ENCODE assay signal across 8 cellular contexts in genomic region chrX:7926914-7927258, GRCh38. TPM values are rescaled to one million over a fixed set of nuclear protein-coding genes. Genes with fewer than 3 reads are reported as not detected.
A peak's percentile ranks its signal among the peaks of the same experiment; 100 is the strongest.
DNase-seq lines count a peak whose midpoint lies in the region; ATAC-seq and TF ChIP-seq lines count a peak whose summit lies in the region.

No MANE protein-coding gene starts in this region.

- H3K36me3 Mint-ChIP-seq in activated naive CD8-positive, alpha-beta T cell treated with anti-CD3 and anti-CD28 coated beads, Interleukin-2, amount 50 U/mL, for 24 hours (ENCODE audit: low read depth): peaks cover 4% of the 10 kb centered on the region

- DNase-seq in A673 (ENCODE audit: low spot score) (no peak), HCT116 (ENCODE audit: low read depth, low spot score) (no peak), left lung (no peak), transverse colon (no peak), AG08395 (ENCODE audit: low spot score) (no peak), NCI-H1048 (lab: John Stamatoyannopoulos, UW) (no peak), DMS 273 treated with DMSO at 0.1 percent for 48 hours (lab: John Stamatoyannopoulos, UW) (no peak)
- no peak for DNase-seq in activated naive CD8-positive, alpha-beta T cell treated with anti-CD3 and anti-CD28 coated beads, Interleukin-2, amount 50 U/mL, for 24 hours

- H3K79me2 ChIP-seq in HCT116 (ENCODE audit: insufficient read depth, low read length): no peaks in the 10 kb centered on the region

- TF ChIP-seq RAD21 in HCT116 (IDR thresholded peaks at IDR 0.05; ENCODE audit: low read depth): no peak

- ATAC-seq in HCT116 (no peak), left lung (peak; percentile 78)
- ATAC-seq in activated naive CD8-positive, alpha-beta T cell treated with anti-CD3 and anti-CD28 coated beads, Interleukin-2, amount 50 U/mL, for 24 hours: no peak

- H3K4me3 Mint-ChIP-seq in activated naive CD8-positive, alpha-beta T cell treated with anti-CD3 and anti-CD28 coated beads, Interleukin-2, amount 50 U/mL, for 24 hours: peak overlapping the region; percentile 89

- no peak overlapping the region for H2AFZ ChIP-seq in HCT116 (ENCODE audit: low read depth, low read length, poor library complexity, severe bottlenecking)

- H3K4me1 ChIP-seq in A673 (ENCODE audit: insufficient read depth, low read length, poor library complexity, severe bottlenecking): peaks cover 3% of the 10 kb centered on the region
- peaks cover 0 to 7% of the 10 kb centered on the region in 2 experiments; a peak in 1 of 4 replicates for H3K4me1 ChIP-seq in HCT116 (ENCODE audit: control insufficient read depth in 1 of 2, insufficient read depth in 2 of 2, low read length in 2 of 2)
- no peaks in the 10 kb centered on the region for H3K4me1 ChIP-seq in left lung
- peaks cover 0 to 7% (median 2%) of the 10 kb centered on the region in 4 donors for H3K4me1 ChIP-seq in transverse colon

- H3K9me3 ChIP-seq in A673 (ENCODE audit: low read depth, low read length, poor library complexity, severe bottlenecking) (no peaks in the 10 kb centered on the region), HCT116 (ENCODE audit: control insufficient read depth in 1 of 2, insufficient read depth in 1 of 2, low read depth in 1 of 2, low read length in 2 of 2) (no peaks in the 10 kb centered on the region), left lung (no peaks in the 10 kb centered on the region), transverse colon (no peaks in the 10 kb centered on the region)

- H3K9ac ChIP-seq in HCT116 (ENCODE audit: low read length): peak overlapping the region; percentile 67

- intact Hi-C loops in A673 (cut with micrococcal nuclease; ENCODE audit: unreplicated experiment) (loop anchor here (5.0 to 10.0 kb wide), 3 partner anchors 212 to 1902 kb away; no protein-coding TSS in a partner anchor), HCT116 (cut with micrococcal nuclease) (loop anchor here (2.0 kb wide), 1 partner anchor 794 kb away; no protein-coding TSS in a partner anchor), left lung (cut with DNase I) (no loop called here), transverse colon (cut with DNase I; ENCODE audit: low total_unique reads) (no loop called here)

- no peaks in the 10 kb centered on the region for H3K36me3 ChIP-seq in A673 (ENCODE audit: insufficient read depth, low read length, poor library complexity, severe bottlenecking)
- no peaks in the 10 kb centered on the region for H3K36me3 ChIP-seq in HCT116 (ENCODE audit: control insufficient read depth in 1 of 2, insufficient read depth in 2 of 2, low read length in 2 of 2)
- H3K36me3 ChIP-seq in left lung: no peaks in the 10 kb centered on the region
- H3K36me3 ChIP-seq in transverse colon: no peaks in the 10 kb centered on the region

- no peaks in the 10 kb centered on the region for H3K9me3 Mint-ChIP-seq in activated naive CD8-positive, alpha-beta T cell treated with anti-CD3 and anti-CD28 coated beads, Interleukin-2, amount 50 U/mL, for 24 hours

- TF ChIP-seq POLR2A in HCT116 (IDR thresholded peaks at IDR 0.05; ENCODE audit: borderline replicate concordance, extremely low read depth, insufficient read depth, insufficient read length): no peak
- no peak for TF ChIP-seq POLR2A in transverse colon (IDR thresholded peaks at IDR 0.05)

- H3K4me2 ChIP-seq in HCT116 (ENCODE audit: low read length): peak overlapping the region; percentile 82

- peaks cover 17% of the 10 kb centered on the region for H3K4me1 Mint-ChIP-seq in activated naive CD8-positive, alpha-beta T cell treated with anti-CD3 and anti-CD28 coated beads, Interleukin-2, amount 50 U/mL, for 24 hours

- no peaks in the 10 kb centered on the region for H4K20me1 ChIP-seq in HCT116 (ENCODE audit: insufficient read depth)

- peak overlapping the region; percentile 52 for H3K4me3 ChIP-seq in A673 (ENCODE audit: low read depth, low read length, poor library complexity, severe bottlenecking)
- H3K4me3 ChIP-seq in HCT116 (replicated peaks in 1 of 2; ENCODE audit: low read depth in 1 of 2, low read length in 2 of 2): peak overlapping the region; percentile 64 to 68
- peak overlapping the region; percentile 47 to 57 for H3K4me3 ChIP-seq in left lung
- H3K4me3 ChIP-seq in transverse colon: peak overlapping the region; percentile 36 to 59 (median 44)

- CTCF ChIA-PET in A673 (lab: Charles Lee): no interaction called here
- CTCF ChIA-PET in HCT116 (lab: Charles Lee): no interaction called here

- no peak for TF ChIP-seq CTCF in A673 (conservative IDR thresholded peaks at IDR 0.05; ENCODE audit: low read depth, low read length)
- no peak for TF ChIP-seq CTCF in HCT116 (IDR thresholded peaks at IDR 0.05 in 2 of 3, conservative IDR thresholded peaks at IDR 0.05 in 1 of 3; ENCODE audit: borderline replicate concordance in 1 of 3, insufficient read depth in 1 of 3, low read depth in 2 of 3, low read length in 2 of 3)
- no peak for TF ChIP-seq CTCF in left lung (IDR thresholded peaks at IDR 0.05)
- TF ChIP-seq CTCF in transverse colon (IDR thresholded peaks at IDR 0.05): no peak

- H3K27me3 Mint-ChIP-seq in activated naive CD8-positive, alpha-beta T cell treated with anti-CD3 and anti-CD28 coated beads, Interleukin-2, amount 50 U/mL, for 24 hours: no peaks in the 10 kb centered on the region

- peak overlapping the region; percentile 96 for H3K27ac Mint-ChIP-seq in activated naive CD8-positive, alpha-beta T cell treated with anti-CD3 and anti-CD28 coated beads, Interleukin-2, amount 50 U/mL, for 24 hours

- WGBS in transverse colon (ENCODE audit: low coverage in 1 of 2), 2 donors: 20% methylated on average over 7 of the region's 20 CpGs; no CpG with 5 or more reads in 1 of the 2 donors

- BruUV-seq in A673 (replicated peaks; lab: Mats Ljungman, UMichigan): no TSS peak
- BruUV-seq in HCT116 (replicated peaks; lab: Mats Ljungman, UMichigan): no TSS peak

- H3K27ac ChIP-seq in A673 (ENCODE audit: low read depth, low read length, poor library complexity, severe bottlenecking) (peak overlapping the region; percentile 67), HCT116 (ENCODE audit: low read depth, low read length) (peak overlapping the region; percentile 84), left lung (peak overlapping the region; percentile 63 to 81), transverse colon (peak overlapping the region; percentile 76 to 86 (median 82))

- POLR2A ChIA-PET in A673 (lab: Charles Lee; ENCODE audit: low non-redundant PET): no interaction called here
- POLR2A ChIA-PET in HCT116 (lab: Charles Lee): no interaction called here

- TF ChIP-seq EP300 in transverse colon (IDR thresholded peaks at IDR 0.05; ENCODE audit: low read depth): no peak

- H3K27me3 ChIP-seq in A673 (replicated peaks; ENCODE audit: insufficient read depth, low read depth, low read length, poor library complexity) (no peaks in the 10 kb centered on the region), HCT116 (ENCODE audit: insufficient read depth, low read length) (no peaks in the 10 kb centered on the region), left lung (no peaks in the 10 kb centered on the region), transverse colon (no peaks in the 10 kb centered on the region)

- no peaks in the 10 kb centered on the region for H3K9me2 ChIP-seq in HCT116 (ENCODE audit: insufficient read depth)

- in situ Hi-C loops in transverse colon (cut with MboI; ENCODE audit: low pct_ligation_motif_present in 1 of 4, low pct_unique_long_range_greater_than_20kb in 1 of 4, low sequenced_read_pairs in 3 of 4): no loop called here

- RAD21 ChIA-PET in HCT116 (lab: Charles Lee; ENCODE audit: low non-redundant PET in 1 of 2, low total read pairs in 2 of 2, uncharacterized antibody in 2 of 2, unreplicated experiment in 2 of 2): no interaction called here

TF ChIP-seq in HCT116, 20 proteins besides CTCF, POLR2A, EP300 and RAD21 (continues in another document):
- TF ChIP-seq ZFX (IDR thresholded peaks at IDR 0.05): no peak; the same call in 1 of the 2 replicates
- TF ChIP-seq ZNF274 (IDR thresholded peaks at IDR 0.05; ENCODE audit: low read depth, low read length): no peak
- TF ChIP-seq REST (IDR thresholded peaks at IDR 0.05; ENCODE audit: low read depth): no peak
- no peak for TF ChIP-seq MAX (IDR thresholded peaks at IDR 0.05)
- no peak for TF ChIP-seq TCF7L2 (IDR thresholded peaks at IDR 0.05; ENCODE audit: borderline replicate concordance, extremely low read depth, insufficient read depth, insufficient read length)
- TF ChIP-seq EZH2phosphoT487 (IDR thresholded peaks at IDR 0.05; ENCODE audit: borderline replicate concordance): no peak
- no peak for TF ChIP-seq SRF (IDR thresholded peaks at IDR 0.05; ENCODE audit: low read depth)

RNA-seq across cellular contexts. Expression of gene PNPLA4, which starts 0.3 kb away (rescaled TPM):
- total RNA-seq in A673 (2021) (14.1 and 16.6 TPM in 2 replicates), HCT116 (2021; ENCODE audit: unreplicated experiment) (15.5 TPM), left lung (10 to 100 TPM; 11.6 to 20.3 TPM), transverse colon (10 to 100 TPM in 3 of 4 donors, under 1 TPM in 1; 0.75 to 26.8 (median 17.2) TPM)
- 11.9 and 14.0 TPM in 2 replicates for polyA plus RNA-seq in HCT116 (2012)

Comparison
In these comparisons a context has a peak if more than half of its experiments do, and no peak if none do; other contexts are left out.
1. intact Hi-C loops: an anchor here in A673 (5.0 to 10.0 kb wide) and HCT116 (2.0 kb wide); none called in left lung and transverse colon.